Comparison of ENCODE assay signal across 32 cellular contexts in genomic region chr4:163762756-163763155, GRCh38.
"Had no signal": no experiment of that assay in that cellular context is flagged by ENCODE, and none has a peak within 500 bp of the region (broad histone marks: within the 10 kb centered on the region; RNA-seq: fewer than 3 reads in every experiment).

No MANE protein-coding gene starts in this region.

- DNase-seq: activated CD4-positive, alpha-beta T cell treated with anti-CD3 and anti-CD28 coated beads, Interleukin-2, amount 10 ng/mL, durations not matched to agents 24 days and 14 days; activated CD4-positive, alpha-beta T cell treated with anti-CD3 and anti-CD28 coated beads, Interleukin-2, amount 50 U/mL, for 4 hours; activated CD8-positive, alpha-beta T cell treated with anti-CD3 and anti-CD28 coated beads for 36 hours; activated effector memory CD4-positive, alpha-beta T cell treated with anti-CD3 and anti-CD28 coated beads, Interleukin-2, amount 50 U/mL, for 16 hours; activated naive CD4-positive, alpha-beta T cell; activated naive CD4-positive, alpha-beta T cell treated with anti-CD3 and anti-CD28 coated beads, Interleukin-2, amount 50 U/mL, for 16 hours; activated naive CD8-positive, alpha-beta T cell treated with anti-CD3 and anti-CD28 coated beads for 36 hours; activated T-cell treated with anti-CD3 and anti-CD28 coated beads, Interleukin-2, amount 50 U/mL, for 1 hour; activated T-cell treated with anti-CD3 and anti-CD28 coated beads, Interleukin-2, amount 50 U/mL, for 72 hours; amniotic stem cell; body of pancreas; Kasumi-1; KG1; MG63; NCI-H1048; NCI-H1105 treated with DMSO at 0.1 percent for 48 hours; NCI-H1436; NCI-H1694; NCI-H2029; NCI-H2171 treated with DMSO at 0.1 percent for 48 hours; NCI-H2227 treated with DMSO at 0.1 percent for 48 hours; NCI-H446; NCI-H510A treated with DMSO at 0.1 percent for 48 hours; NCI-H526 treated with DMSO at 0.1 percent for 48 hours; NCI-H774; PC-3; Peyer's patch; RPMI8226; SHP77 treated with DMSO at 0.1 percent for 48 hours; SW 1271; T1000 had no signal

- ATAC-seq: activated CD8-positive, alpha-beta T cell treated with anti-CD3 and anti-CD28 coated beads for 36 hours; activated T-cell treated with anti-CD3 and anti-CD28 coated beads, Interleukin-2, amount 50 U/mL, for 72 hours; activated T-helper 17 cell treated with anti-CD3 and anti-CD28 coated beads, Interleukin-2, amount 50 U/mL, for 72 hours; body of pancreas; PC-3 had no signal
